In genomic region chr13:114089751-114090400, GRCh38 we compare ENCODE assay signal across 17 cellular contexts. TPM values are rescaled to one million over a fixed set of nuclear protein-coding genes. Genes with fewer than 3 reads are reported as not detected.
A peak's percentile ranks its signal among the peaks of the same experiment; 100 is the strongest.
DNase-seq lines count a peak whose midpoint lies in the region; ATAC-seq, FAIRE-seq and TF ChIP-seq lines count a peak whose summit lies in the region.
"Had no signal": no experiment of that assay in that cellular context is flagged by ENCODE, and none has a peak within 500 bp of the region (broad histone marks: within the 10 kb centered on the region; RNA-seq: fewer than 3 reads in every experiment).

No MANE protein-coding gene starts in this region.

- CTCF ChIA-PET in activated CD4-positive, alpha-beta memory T cell treated with anti-CD3 and anti-CD28 coated beads for 36 hours (lab: Charles Lee): no interaction called here
- CTCF ChIA-PET in activated CD4-positive, alpha-beta memory T cell treated with anti-CD3 and anti-CD28 coated beads, Interleukin-2, amount 10 ng/mL, durations not matched to agents 7 days and 5 days (lab: Charles Lee): no interaction called here

- peaks cover 47% of the 10 kb centered on the region for H3K9me3 Mint-ChIP-seq in activated CD4-positive, alpha-beta memory T cell treated with anti-CD3 and anti-CD28 coated beads for 36 hours
- H3K9me3 Mint-ChIP-seq in activated CD4-positive, alpha-beta memory T cell treated with anti-CD3 and anti-CD28 coated beads, Interleukin-2, amount 10 ng/mL, durations not matched to agents 7 days and 5 days: peaks cover 45% of the 10 kb centered on the region
- H3K9me3 Mint-ChIP-seq in effector memory CD8-positive, alpha-beta T cell: peaks cover 3 to 11% of the 10 kb centered on the region in 2 donors

- no peak overlapping the region for H3K4me3 ChIP-seq in pancreas
- H3K4me3 ChIP-seq: hepatocyte, SJSA1, skin epidermis had no signal

- peaks cover 24% of the 10 kb centered on the region for H3K4me1 Mint-ChIP-seq in activated CD4-positive, alpha-beta memory T cell treated with anti-CD3 and anti-CD28 coated beads for 36 hours (ENCODE audit: low read depth)
- H3K4me1 Mint-ChIP-seq in activated CD4-positive, alpha-beta memory T cell treated with anti-CD3 and anti-CD28 coated beads, Interleukin-2, amount 10 ng/mL, durations not matched to agents 7 days and 5 days: peaks cover 4% of the 10 kb centered on the region
- H3K4me1 Mint-ChIP-seq in effector memory CD8-positive, alpha-beta T cell (ENCODE audit: low read depth in 2 of 2): peaks cover 25 to 48% of the 10 kb centered on the region in 2 donors

- H3K36me3 Mint-ChIP-seq in activated CD4-positive, alpha-beta memory T cell treated with anti-CD3 and anti-CD28 coated beads for 36 hours: peaks cover 54% of the 10 kb centered on the region
- peaks cover 48% of the 10 kb centered on the region for H3K36me3 Mint-ChIP-seq in activated CD4-positive, alpha-beta memory T cell treated with anti-CD3 and anti-CD28 coated beads, Interleukin-2, amount 10 ng/mL, durations not matched to agents 7 days and 5 days (ENCODE audit: low read depth)
- H3K36me3 Mint-ChIP-seq in effector memory CD8-positive, alpha-beta T cell (ENCODE audit: insufficient read depth): peaks cover 53% of the 10 kb centered on the region

- no peaks in the 10 kb centered on the region for H3K9me3 ChIP-seq in pancreas

- H3K27ac ChIP-seq in pancreas: no peak overlapping the region
- H3K27ac ChIP-seq: hepatocyte, SJSA1, skin epidermis had no signal

- no peak for TF ChIP-seq CTCF in pancreas (IDR thresholded peaks at IDR 0.05)

- no peak for DNase-seq in activated CD4-positive, alpha-beta memory T cell treated with anti-CD3 and anti-CD28 coated beads for 36 hours
- no peak for DNase-seq in activated CD4-positive, alpha-beta memory T cell treated with anti-CD3 and anti-CD28 coated beads, Interleukin-2, amount 10 ng/mL, durations not matched to agents 7 days and 5 days
- peak; percentile 89 for DNase-seq in NCI-H526 treated with DMSO at 0.1 percent for 48 hours (lab: John Stamatoyannopoulos, UW)
- no peak for DNase-seq in effector memory CD8-positive, alpha-beta T cell
- DNase-seq in pancreas: peak in 1 of 6 donors; percentile 23
- no peak for DNase-seq in NCI-H2029 treated with DMSO at 0.1 percent for 48 hours (lab: John Stamatoyannopoulos, UW)
- DNase-seq: anterior cingulate cortex, dermis blood vessel endothelial cell, GF-D8, left ventricle myocardium superior, NCI-H2029 had no signal

- FAIRE-seq in pancreas (lab: Jason Lieb, UNC): no peak
- FAIRE-seq: TTC549 had no signal

- H3K27ac Mint-ChIP-seq in activated CD4-positive, alpha-beta memory T cell treated with anti-CD3 and anti-CD28 coated beads for 36 hours: peak overlapping the region; percentile 34
- H3K27ac Mint-ChIP-seq in activated CD4-positive, alpha-beta memory T cell treated with anti-CD3 and anti-CD28 coated beads, Interleukin-2, amount 10 ng/mL, durations not matched to agents 7 days and 5 days: no peak overlapping the region
- peak overlapping the region; percentile 52 to 89 for H3K27ac Mint-ChIP-seq in effector memory CD8-positive, alpha-beta T cell

- no peaks in the 10 kb centered on the region for H3K4me1 ChIP-seq in pancreas

- WGBS in pancreas, 2 donors: 60 to 67% methylated on average over 25 of the region's 25 CpGs

- intact Hi-C loops in activated CD4-positive, alpha-beta memory T cell treated with anti-CD3 and anti-CD28 coated beads for 36 hours (cut with micrococcal nuclease): no loop called here
- intact Hi-C loops in pancreas (cut with DNase I): no loop called here

- no peak for ATAC-seq in effector memory CD8-positive, alpha-beta T cell (replicated peaks)
- ATAC-seq in pancreas: peak in 3 of 4 donors; percentile 43 to 55 (median 52)
- no peak for ATAC-seq in HG02759 (IDR thresholded peaks at IDR 0.05; ENCODE audit: unreplicated experiment)
- no peak for ATAC-seq in GM21390 (IDR thresholded peaks at IDR 0.05; ENCODE audit: unreplicated experiment)
- ATAC-seq: left ventricle myocardium superior had no signal

- H3K4me3 Mint-ChIP-seq in activated CD4-positive, alpha-beta memory T cell treated with anti-CD3 and anti-CD28 coated beads for 36 hours: no peak overlapping the region
- no peak overlapping the region for H3K4me3 Mint-ChIP-seq in activated CD4-positive, alpha-beta memory T cell treated with anti-CD3 and anti-CD28 coated beads, Interleukin-2, amount 10 ng/mL, durations not matched to agents 7 days and 5 days
- H3K4me3 Mint-ChIP-seq in effector memory CD8-positive, alpha-beta T cell: peak overlapping the region; percentile 29 to 51

- POLR2A ChIA-PET in activated CD4-positive, alpha-beta memory T cell treated with anti-CD3 and anti-CD28 coated beads for 36 hours (lab: Charles Lee): no interaction called here
- POLR2A ChIA-PET in activated CD4-positive, alpha-beta memory T cell treated with anti-CD3 and anti-CD28 coated beads, Interleukin-2, amount 10 ng/mL, durations not matched to agents 7 days and 5 days (lab: Charles Lee): no interaction called here

- no peaks in the 10 kb centered on the region for H3K27me3 Mint-ChIP-seq in activated CD4-positive, alpha-beta memory T cell treated with anti-CD3 and anti-CD28 coated beads for 36 hours
- H3K27me3 Mint-ChIP-seq in activated CD4-positive, alpha-beta memory T cell treated with anti-CD3 and anti-CD28 coated beads, Interleukin-2, amount 10 ng/mL, durations not matched to agents 7 days and 5 days: no peaks in the 10 kb centered on the region
- H3K27me3 Mint-ChIP-seq in effector memory CD8-positive, alpha-beta T cell: no peaks in the 10 kb centered on the region

- H3K27me3 ChIP-seq in pancreas: no peaks in the 10 kb centered on the region
- H3K27me3 ChIP-seq: SJSA1 had no signal

- H3K36me3 ChIP-seq in pancreas: no peaks in the 10 kb centered on the region

RNA-seq across cellular contexts. Expression of gene RASA3, which starts 42.5 kb away (rescaled TPM):
- total RNA-seq in activated CD4-positive, alpha-beta memory T cell treated with anti-CD3 and anti-CD28 coated beads for 36 hours: 10 to 100 TPM; 45.9 to 49.3 TPM
- 10 to 100 TPM; 97.2 to 99.3 TPM for total RNA-seq in activated CD4-positive, alpha-beta memory T cell treated with anti-CD3 and anti-CD28 coated beads, Interleukin-2, amount 10 ng/mL, durations not matched to agents 7 days and 5 days
- total RNA-seq in pancreas: 10 to 100 TPM in 3 of 6 donors, 1 to 10 TPM in 3; 7.1 to 11.2 (median 10.1) TPM
- 1 to 10 TPM; 5.7 to 6.5 TPM for polyA plus RNA-seq in pancreas

Comparison
In these comparisons a context has a peak if more than half of its experiments do, and no peak if none do; other contexts are left out.
1. H3K4me3 Mint-ChIP-seq: peak in effector memory CD8-positive, alpha-beta T cell (2 of 2); none in activated CD4-positive, alpha-beta memory T cell treated with anti-CD3 and anti-CD28 coated beads for 36 hours (single experiment) and activated CD4-positive, alpha-beta memory T cell treated with anti-CD3 and anti-CD28 coated beads, Interleukin-2, amount 10 ng/mL, durations not matched to agents 7 days and 5 days (single experiment).
2. ATAC-seq: peak in pancreas (3 of 4); none in effector memory CD8-positive, alpha-beta T cell (single experiment), HG02759 (single experiment) and GM21390 (single experiment).